Comparison of ENCODE assay signal across 2 cellular contexts in the genomic region with DNA sequence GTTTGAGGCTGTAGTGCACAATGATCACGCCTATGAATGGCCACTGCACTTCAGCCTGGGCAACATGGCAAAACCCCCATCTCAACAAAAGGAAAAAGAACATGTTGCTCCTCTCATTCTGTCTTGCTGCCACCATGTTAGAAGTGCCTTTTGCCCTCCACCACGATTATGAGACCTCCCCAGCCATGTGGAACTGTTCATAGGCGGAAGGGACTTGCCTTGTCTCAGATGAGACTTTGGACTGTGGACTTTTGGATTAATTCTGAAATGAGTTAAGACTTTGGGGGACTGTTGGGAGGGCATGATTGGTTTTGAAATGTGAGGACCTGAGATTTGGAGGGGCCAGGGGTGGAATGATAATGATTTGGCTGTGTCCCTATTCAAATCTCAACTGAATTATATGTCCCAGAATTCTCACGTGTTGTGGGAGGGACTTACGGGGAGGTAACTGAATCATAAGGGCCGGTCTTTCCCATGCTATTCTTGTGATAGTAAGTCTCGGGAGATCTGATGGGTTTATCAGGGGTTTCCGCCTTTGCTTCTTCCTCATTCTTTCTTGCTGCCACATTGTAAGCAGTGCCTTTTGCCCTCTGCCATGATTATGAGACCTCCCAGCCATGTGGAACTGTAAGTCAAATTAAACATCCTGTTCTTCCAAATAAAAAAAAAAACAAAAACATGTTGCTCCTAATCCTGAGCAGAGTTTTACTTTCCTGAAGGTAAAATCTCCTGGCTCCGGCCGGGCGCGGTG.
TF ChIP-seq lines count a peak whose summit lies in the region.

No MANE protein-coding gene starts in this region.

TF ChIP-seq in GM23338, 12 proteins besides CTCF, POLR2A, EP300 and RAD21 (continued from another document):
- TF ChIP-seq NANOG (IDR thresholded peaks at IDR 0.05; ENCODE audit: borderline replicate concordance) (no peak), JUNB (IDR thresholded peaks at IDR 0.05; ENCODE audit: unreplicated experiment) (no peak), ZNF331 (CRISPR knock-in tag; IDR thresholded peaks at IDR 0.05; ENCODE audit: low read depth) (no peak), POLR2AphosphoS5 (IDR thresholded peaks at IDR 0.05; ENCODE audit: low read depth) (no peak)
TF ChIP-seq in GM23338: peak in this region for 0.

TF ChIP-seq in H1, 55 proteins besides CTCF, POLR2A, EP300 and RAD21 (continued from another document):
- TF ChIP-seq, protein P1, sequence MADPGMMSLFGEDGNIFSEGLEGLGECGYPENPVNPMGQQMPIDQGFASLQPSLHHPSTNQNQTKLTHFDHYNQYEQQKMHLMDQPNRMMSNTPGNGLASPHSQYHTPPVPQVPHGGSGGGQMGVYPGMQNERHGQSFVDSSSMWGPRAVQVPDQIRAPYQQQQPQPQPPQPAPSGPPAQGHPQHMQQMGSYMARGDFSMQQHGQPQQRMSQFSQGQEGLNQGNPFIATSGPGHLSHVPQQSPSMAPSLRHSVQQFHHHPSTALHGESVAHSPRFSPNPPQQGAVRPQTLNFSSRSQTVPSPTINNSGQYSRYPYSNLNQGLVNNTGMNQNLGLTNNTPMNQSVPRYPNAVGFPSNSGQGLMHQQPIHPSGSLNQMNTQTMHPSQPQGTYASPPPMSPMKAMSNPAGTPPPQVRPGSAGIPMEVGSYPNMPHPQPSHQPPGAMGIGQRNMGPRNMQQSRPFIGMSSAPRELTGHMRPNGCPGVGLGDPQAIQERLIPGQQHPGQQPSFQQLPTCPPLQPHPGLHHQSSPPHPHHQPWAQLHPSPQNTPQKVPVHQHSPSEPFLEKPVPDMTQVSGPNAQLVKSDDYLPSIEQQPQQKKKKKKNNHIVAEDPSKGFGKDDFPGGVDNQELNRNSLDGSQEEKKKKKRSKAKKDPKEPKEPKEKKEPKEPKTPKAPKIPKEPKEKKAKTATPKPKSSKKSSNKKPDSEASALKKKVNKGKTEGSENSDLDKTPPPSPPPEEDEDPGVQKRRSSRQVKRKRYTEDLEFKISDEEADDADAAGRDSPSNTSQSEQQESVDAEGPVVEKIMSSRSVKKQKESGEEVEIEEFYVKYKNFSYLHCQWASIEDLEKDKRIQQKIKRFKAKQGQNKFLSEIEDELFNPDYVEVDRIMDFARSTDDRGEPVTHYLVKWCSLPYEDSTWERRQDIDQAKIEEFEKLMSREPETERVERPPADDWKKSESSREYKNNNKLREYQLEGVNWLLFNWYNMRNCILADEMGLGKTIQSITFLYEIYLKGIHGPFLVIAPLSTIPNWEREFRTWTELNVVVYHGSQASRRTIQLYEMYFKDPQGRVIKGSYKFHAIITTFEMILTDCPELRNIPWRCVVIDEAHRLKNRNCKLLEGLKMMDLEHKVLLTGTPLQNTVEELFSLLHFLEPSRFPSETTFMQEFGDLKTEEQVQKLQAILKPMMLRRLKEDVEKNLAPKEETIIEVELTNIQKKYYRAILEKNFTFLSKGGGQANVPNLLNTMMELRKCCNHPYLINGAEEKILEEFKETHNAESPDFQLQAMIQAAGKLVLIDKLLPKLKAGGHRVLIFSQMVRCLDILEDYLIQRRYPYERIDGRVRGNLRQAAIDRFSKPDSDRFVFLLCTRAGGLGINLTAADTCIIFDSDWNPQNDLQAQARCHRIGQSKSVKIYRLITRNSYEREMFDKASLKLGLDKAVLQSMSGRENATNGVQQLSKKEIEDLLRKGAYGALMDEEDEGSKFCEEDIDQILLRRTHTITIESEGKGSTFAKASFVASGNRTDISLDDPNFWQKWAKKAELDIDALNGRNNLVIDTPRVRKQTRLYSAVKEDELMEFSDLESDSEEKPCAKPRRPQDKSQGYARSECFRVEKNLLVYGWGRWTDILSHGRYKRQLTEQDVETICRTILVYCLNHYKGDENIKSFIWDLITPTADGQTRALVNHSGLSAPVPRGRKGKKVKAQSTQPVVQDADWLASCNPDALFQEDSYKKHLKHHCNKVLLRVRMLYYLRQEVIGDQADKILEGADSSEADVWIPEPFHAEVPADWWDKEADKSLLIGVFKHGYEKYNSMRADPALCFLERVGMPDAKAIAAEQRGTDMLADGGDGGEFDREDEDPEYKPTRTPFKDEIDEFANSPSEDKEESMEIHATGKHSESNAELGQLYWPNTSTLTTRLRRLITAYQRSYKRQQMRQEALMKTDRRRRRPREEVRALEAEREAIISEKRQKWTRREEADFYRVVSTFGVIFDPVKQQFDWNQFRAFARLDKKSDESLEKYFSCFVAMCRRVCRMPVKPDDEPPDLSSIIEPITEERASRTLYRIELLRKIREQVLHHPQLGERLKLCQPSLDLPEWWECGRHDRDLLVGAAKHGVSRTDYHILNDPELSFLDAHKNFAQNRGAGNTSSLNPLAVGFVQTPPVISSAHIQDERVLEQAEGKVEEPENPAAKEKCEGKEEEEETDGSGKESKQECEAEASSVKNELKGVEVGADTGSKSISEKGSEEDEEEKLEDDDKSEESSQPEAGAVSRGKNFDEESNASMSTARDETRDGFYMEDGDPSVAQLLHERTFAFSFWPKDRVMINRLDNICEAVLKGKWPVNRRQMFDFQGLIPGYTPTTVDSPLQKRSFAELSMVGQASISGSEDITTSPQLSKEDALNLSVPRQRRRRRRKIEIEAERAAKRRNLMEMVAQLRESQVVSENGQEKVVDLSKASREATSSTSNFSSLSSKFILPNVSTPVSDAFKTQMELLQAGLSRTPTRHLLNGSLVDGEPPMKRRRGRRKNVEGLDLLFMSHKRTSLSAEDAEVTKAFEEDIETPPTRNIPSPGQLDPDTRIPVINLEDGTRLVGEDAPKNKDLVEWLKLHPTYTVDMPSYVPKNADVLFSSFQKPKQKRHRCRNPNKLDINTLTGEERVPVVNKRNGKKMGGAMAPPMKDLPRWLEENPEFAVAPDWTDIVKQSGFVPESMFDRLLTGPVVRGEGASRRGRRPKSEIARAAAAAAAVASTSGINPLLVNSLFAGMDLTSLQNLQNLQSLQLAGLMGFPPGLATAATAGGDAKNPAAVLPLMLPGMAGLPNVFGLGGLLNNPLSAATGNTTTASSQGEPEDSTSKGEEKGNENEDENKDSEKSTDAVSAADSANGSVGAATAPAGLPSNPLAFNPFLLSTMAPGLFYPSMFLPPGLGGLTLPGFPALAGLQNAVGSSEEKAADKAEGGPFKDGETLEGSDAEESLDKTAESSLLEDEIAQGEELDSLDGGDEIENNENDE (IDR thresholded peaks at IDR 0.05; ENCODE audit: insufficient replicate concordance, low read length): no peak
- no peak for TF ChIP-seq SIN3A (conservative IDR thresholded peaks at IDR 0.05 in 1 of 2, IDR thresholded peaks at IDR 0.05 in 1 of 2; ENCODE audit: low read depth in 1 of 2, low read length in 2 of 2)
